14 cellular contexts compared by ENCODE assay signal in genomic region chr10:130636303-130636702, GRCh38.
DNase-seq lines count a peak whose midpoint lies in the region; ATAC-seq, FAIRE-seq and TF ChIP-seq lines count a peak whose summit lies in the region.
"Had no signal": no experiment of that assay in that cellular context is flagged by ENCODE, and none has a peak within 500 bp of the region (broad histone marks: within the 10 kb centered on the region; RNA-seq: fewer than 3 reads in every experiment).

No MANE protein-coding gene starts in this region.

- H3K27ac ChIP-seq in HepG2 (ENCODE audit: extremely low read length, insufficient read depth, low read length) (no peak overlapping the region), right lobe of liver (no peak overlapping the region), substantia nigra (ENCODE audit: low read depth, low read length, poor library complexity, severe bottlenecking) (no peak overlapping the region)

- CTCF ChIA-PET in HepG2 (lab: Yijun Ruan, JAX; ENCODE audit: low intra/inter-chr PET ratio, low total read pairs): no interaction called here
- CTCF ChIA-PET in activated naive CD4-positive, alpha-beta T cell treated with anti-CD3 and anti-CD28 coated beads for 36 hours (lab: Charles Lee): no interaction called here

- H3K36me3 Mint-ChIP-seq in dendritic cell treated with granulocyte-macrophage colony-stimulating factor and Interleukin-4, amounts not matched to agents 40 ng/mL and 50 ng/mL, for 4 days (ENCODE audit: low read depth): no peaks in the 10 kb centered on the region
- H3K36me3 Mint-ChIP-seq in mesothelial cell of epicardium: no peaks in the 10 kb centered on the region
- no peaks in the 10 kb centered on the region for H3K36me3 Mint-ChIP-seq in activated naive CD4-positive, alpha-beta T cell treated with anti-CD3 and anti-CD28 coated beads for 36 hours (ENCODE audit: low read depth)
- H3K36me3 Mint-ChIP-seq: CD8-positive, alpha-beta memory T cell had no signal

- H3K4me3 ChIP-seq in HepG2 (replicated peaks in 1 of 3; ENCODE audit: insufficient read depth in 1 of 3, low read depth in 2 of 3, low read length in 3 of 3) (no peak overlapping the region), right lobe of liver (no peak overlapping the region), NB4 (ENCODE audit: low read depth, low read length) (no peak overlapping the region)

- H3K27me3 ChIP-seq in HepG2 (ENCODE audit: control insufficient read depth in 1 of 2, insufficient read depth in 2 of 2, low read length in 2 of 2) (no peaks in the 10 kb centered on the region), right lobe of liver (no peaks in the 10 kb centered on the region)

- H3K27me3 Mint-ChIP-seq in dendritic cell treated with granulocyte-macrophage colony-stimulating factor and Interleukin-4, amounts not matched to agents 40 ng/mL and 50 ng/mL, for 4 days: peaks cover 17% of the 10 kb centered on the region
- no peaks in the 10 kb centered on the region for H3K27me3 Mint-ChIP-seq in mesothelial cell of epicardium (ENCODE audit: low read depth)
- peaks cover 20% of the 10 kb centered on the region for H3K27me3 Mint-ChIP-seq in activated naive CD4-positive, alpha-beta T cell treated with anti-CD3 and anti-CD28 coated beads for 36 hours (ENCODE audit: low read depth)

- peak overlapping the region; percentile 42 for H3K4me3 Mint-ChIP-seq in dendritic cell treated with granulocyte-macrophage colony-stimulating factor and Interleukin-4, amounts not matched to agents 40 ng/mL and 50 ng/mL, for 4 days
- H3K4me3 Mint-ChIP-seq in mesothelial cell of epicardium: no peak overlapping the region
- no peak overlapping the region for H3K4me3 Mint-ChIP-seq in activated naive CD4-positive, alpha-beta T cell treated with anti-CD3 and anti-CD28 coated beads for 36 hours
- H3K4me3 Mint-ChIP-seq: CD8-positive, alpha-beta memory T cell; H9 had no signal

- DNase-seq in HepG2 (ENCODE audit: low spot score): no peak
- no peak for DNase-seq in right lobe of liver
- peak; percentile 34 for DNase-seq in NB4 (ENCODE audit: low read depth)
- DNase-seq in mesothelial cell of epicardium (ENCODE audit: low spot score in 2 of 2, unreplicated experiment in 2 of 2): no peak
- no peak for DNase-seq in substantia nigra (lab: John Stamatoyannopoulos, UW)
- DNase-seq in activated naive CD4-positive, alpha-beta T cell treated with anti-CD3 and anti-CD28 coated beads for 36 hours: no peak
- no peak for DNase-seq in COR-L47 (lab: John Stamatoyannopoulos, UW)
- DNase-seq: CD8-positive, alpha-beta memory T cell; DMS53; GF-D8; GOT3; H9 had no signal

- H3K4me2 ChIP-seq in HepG2 (ENCODE audit: low read depth, low read length): no peak overlapping the region

- no peak for TF ChIP-seq EP300 in HepG2 (IDR thresholded peaks at IDR 0.05; ENCODE audit: low read depth in 2 of 2, low read length in 2 of 2)
- TF ChIP-seq EP300 in HepG2 (CRISPR knock-in tag; IDR thresholded peaks at IDR 0.05; ENCODE audit: borderline replicate concordance): no peak

- intact Hi-C loops in HepG2 (cut with micrococcal nuclease; ENCODE audit: unreplicated experiment) (no loop called here), right lobe of liver (cut with DNase I) (no loop called here)
- intact Hi-C loops in dendritic cell treated with granulocyte-macrophage colony-stimulating factor and Interleukin-4, amounts not matched to agents 40 ng/mL and 50 ng/mL, for 4 days (cut with micrococcal nuclease): no loop called here
- intact Hi-C loops in activated naive CD4-positive, alpha-beta T cell treated with anti-CD3 and anti-CD28 coated beads for 36 hours (cut with micrococcal nuclease): no loop called here

- H3K27ac Mint-ChIP-seq in dendritic cell treated with granulocyte-macrophage colony-stimulating factor and Interleukin-4, amounts not matched to agents 40 ng/mL and 50 ng/mL, for 4 days: peak overlapping the region; percentile 45
- peak overlapping the region; percentile 28 for H3K27ac Mint-ChIP-seq in mesothelial cell of epicardium
- H3K27ac Mint-ChIP-seq in activated naive CD4-positive, alpha-beta T cell treated with anti-CD3 and anti-CD28 coated beads for 36 hours: no peak overlapping the region
- H3K27ac Mint-ChIP-seq: CD8-positive, alpha-beta memory T cell; H9 had no signal

- TF ChIP-seq CTCF in HepG2 (CRISPR knock-in tag; IDR thresholded peaks at IDR 0.05) (no peak), right lobe of liver (IDR thresholded peaks at IDR 0.05) (no peak), NB4 (IDR thresholded peaks at IDR 0.05; ENCODE audit: low read depth, low read length) (no peak), mesothelial cell of epicardium (IDR thresholded peaks at IDR 0.05; ENCODE audit: unreplicated experiment) (no peak)

- POLR2A ChIA-PET in HepG2 (lab: Yijun Ruan, JAX): no interaction called here

- no peaks in the 10 kb centered on the region for H3K79me2 ChIP-seq in HepG2 (ENCODE audit: insufficient read depth, low read length)

- ATAC-seq in HepG2: no peak
- no peak for ATAC-seq in right lobe of liver

- TF ChIP-seq POLR2A in HepG2 (IDR thresholded peaks at IDR 0.05; ENCODE audit: insufficient read depth in 1 of 2, low read depth in 2 of 2, low read length in 2 of 2) (no peak), right lobe of liver (IDR thresholded peaks at IDR 0.05) (no peak), NB4 (IDR thresholded peaks at IDR 0.05; ENCODE audit: extremely low read depth, insufficient read length) (no peak)

- peaks cover 18% of the 10 kb centered on the region for H3K9me3 Mint-ChIP-seq in dendritic cell treated with granulocyte-macrophage colony-stimulating factor and Interleukin-4, amounts not matched to agents 40 ng/mL and 50 ng/mL, for 4 days
- H3K9me3 Mint-ChIP-seq in mesothelial cell of epicardium: peaks cover 4% of the 10 kb centered on the region
- H3K9me3 Mint-ChIP-seq in activated naive CD4-positive, alpha-beta T cell treated with anti-CD3 and anti-CD28 coated beads for 36 hours: peaks cover 1% of the 10 kb centered on the region
- H3K9me3 Mint-ChIP-seq: H9 had no signal

- no peak overlapping the region for H2AFZ ChIP-seq in HepG2 (ENCODE audit: low read length)

- H3K4me1 Mint-ChIP-seq in dendritic cell treated with granulocyte-macrophage colony-stimulating factor and Interleukin-4, amounts not matched to agents 40 ng/mL and 50 ng/mL, for 4 days (ENCODE audit: low read depth): peaks cover 65% of the 10 kb centered on the region
- H3K4me1 Mint-ChIP-seq in mesothelial cell of epicardium: peaks cover 38% of the 10 kb centered on the region
- no peaks in the 10 kb centered on the region for H3K4me1 Mint-ChIP-seq in activated naive CD4-positive, alpha-beta T cell treated with anti-CD3 and anti-CD28 coated beads for 36 hours (ENCODE audit: low read depth)
- H3K4me1 Mint-ChIP-seq: CD8-positive, alpha-beta memory T cell had no signal

- BruUV-seq in HepG2 (replicated peaks; lab: Mats Ljungman, UMichigan): no TSS peak

- no peaks in the 10 kb centered on the region for H3K36me3 ChIP-seq in HepG2 (replicated peaks in 1 of 2; ENCODE audit: control insufficient read depth in 1 of 2, insufficient read depth in 2 of 2, low read length in 2 of 2)
- H3K36me3 ChIP-seq in right lobe of liver: no peaks in the 10 kb centered on the region

- H4K20me1 ChIP-seq in HepG2 (ENCODE audit: insufficient read depth, low read length): no peaks in the 10 kb centered on the region

- H3K9me3 ChIP-seq in HepG2 (ENCODE audit: low read length) (no peaks in the 10 kb centered on the region), right lobe of liver (no peaks in the 10 kb centered on the region)

- in situ Hi-C loops in HepG2 (cut with HindIII; ENCODE audit: extremely low pct_ligation_motif_present, low pct_unique_long_range_greater_than_20kb): no loop called here

- no peak for TF ChIP-seq RAD21 in HepG2 (CRISPR knock-in tag; IDR thresholded peaks at IDR 0.05)

- H3K9ac ChIP-seq in HepG2 (ENCODE audit: insufficient read depth, low read depth, low read length): no peak overlapping the region

- 18% methylated on average over 6 of the region's 6 CpGs for WGBS in HepG2 (ENCODE audit: low lambda C conversion rate)
- whole genome bisulfite sequencing in right lobe of liver (ENCODE audit: insufficient coverage, low coverage, low lambda C conversion rate, missing lambda C conversion rate): 34% methylated on average over 6 of the region's 6 CpGs

- no peak for FAIRE-seq in HepG2 (lab: Jason Lieb, UNC)
- FAIRE-seq: GM19239 had no signal

- H3K4me1 ChIP-seq in HepG2 (ENCODE audit: insufficient read depth, low read length) (no peaks in the 10 kb centered on the region), right lobe of liver (no peaks in the 10 kb centered on the region)

TF ChIP-seq in HepG2, 621 proteins besides CTCF, POLR2A, EP300 and RAD21:
- TF ChIP-seq FOXC1 (CRISPR knock-in tag; IDR thresholded peaks at IDR 0.05; ENCODE audit: borderline replicate concordance) (no peak), ZNF256 (CRISPR knock-in tag; conservative IDR thresholded peaks at IDR 0.05) (no peak), ZNF564 (CRISPR knock-in tag; IDR thresholded peaks at IDR 0.05) (no peak), NFE2L2 (IDR thresholded peaks at IDR 0.05; ENCODE audit: low read length) (peak; percentile 65), SCMH1 (CRISPR knock-in tag; IDR thresholded peaks at IDR 0.05; ENCODE audit: borderline replicate concordance) (no peak)
- TF ChIP-seq, protein P1, sequence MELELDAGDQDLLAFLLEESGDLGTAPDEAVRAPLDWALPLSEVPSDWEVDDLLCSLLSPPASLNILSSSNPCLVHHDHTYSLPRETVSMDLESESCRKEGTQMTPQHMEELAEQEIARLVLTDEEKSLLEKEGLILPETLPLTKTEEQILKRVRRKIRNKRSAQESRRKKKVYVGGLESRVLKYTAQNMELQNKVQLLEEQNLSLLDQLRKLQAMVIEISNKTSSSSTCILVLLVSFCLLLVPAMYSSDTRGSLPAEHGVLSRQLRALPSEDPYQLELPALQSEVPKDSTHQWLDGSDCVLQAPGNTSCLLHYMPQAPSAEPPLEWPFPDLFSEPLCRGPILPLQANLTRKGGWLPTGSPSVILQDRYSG (CRISPR knock-in tag; IDR thresholded peaks at IDR 0.05): no peak
